In the genomic region with DNA sequence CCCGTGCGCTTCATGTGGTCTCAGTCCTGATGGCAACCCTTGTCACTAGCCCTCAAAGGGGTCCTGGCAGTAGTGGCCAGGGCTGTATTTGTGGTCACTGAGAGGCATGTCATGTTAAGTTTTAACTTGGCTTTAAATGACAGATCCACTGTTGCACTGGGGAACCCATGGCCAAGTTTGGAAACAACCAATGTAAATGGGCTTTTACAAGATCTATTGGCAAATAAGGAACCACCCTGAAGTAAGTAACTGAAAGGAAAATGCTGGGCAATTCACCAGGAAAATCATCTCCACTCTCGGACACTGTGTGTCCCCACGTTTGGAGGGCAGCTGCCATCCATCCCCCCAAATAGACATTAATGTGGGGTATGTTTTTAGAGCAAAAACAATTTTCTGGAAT, we compare ENCODE assay signal across 15 cellular contexts. TPM values are rescaled to one million over a fixed set of nuclear protein-coding genes. Genes with fewer than 3 reads are reported as not detected.
"Had no signal": no experiment of that assay in that cellular context is flagged by ENCODE, and none has a peak within 500 bp of the region (broad histone marks: within the 10 kb centered on the region; RNA-seq: fewer than 3 reads in every experiment).

No MANE protein-coding gene starts in this region.

- H3K4me3 Mint-ChIP-seq: endodermal cell, memory B cell, mesothelial cell of epicardium, nephron had no signal

- H3K36me3 ChIP-seq: left ventricle myocardium inferior, sigmoid colon had no signal

- DNase-seq: effector CD4-positive, alpha-beta T cell; foreskin keratinocyte; kidney; left cardiac atrium; left ventricle myocardium inferior; lower lobe of right lung; sigmoid colon; stomach; substantia nigra had no signal

- H3K4me3 ChIP-seq: coronary artery, left ventricle myocardium inferior, lower lobe of right lung, sigmoid colon, skin epidermis, stomach had no signal

- H3K27ac Mint-ChIP-seq: endodermal cell, memory B cell, mesothelial cell of epicardium, nephron had no signal

- H3K4me1 ChIP-seq: foreskin keratinocyte, left ventricle myocardium inferior, lower lobe of right lung, sigmoid colon, stomach had no signal

- ATAC-seq: left cardiac atrium had no signal

- H3K27me3 Mint-ChIP-seq: memory B cell had no signal

- H3K9me3 ChIP-seq: left ventricle myocardium inferior, lower lobe of right lung, sigmoid colon, stomach had no signal

- H3K4me1 Mint-ChIP-seq: mesothelial cell of epicardium, nephron had no signal

- H3K27ac ChIP-seq: coronary artery, foreskin keratinocyte, left ventricle myocardium inferior, lower lobe of right lung, sigmoid colon, skin epidermis, stomach had no signal

- H3K27me3 ChIP-seq: sigmoid colon, stomach had no signal

- H3K9me3 Mint-ChIP-seq: endodermal cell, memory B cell, mesothelial cell of epicardium, nephron had no signal

RNA-seq across cellular contexts. Expression of gene YPEL1, which starts 8.4 kb away (rescaled TPM):
- total RNA-seq: foreskin keratinocyte had no signal
